18 cellular contexts compared by ENCODE assay signal in the genomic region with DNA sequence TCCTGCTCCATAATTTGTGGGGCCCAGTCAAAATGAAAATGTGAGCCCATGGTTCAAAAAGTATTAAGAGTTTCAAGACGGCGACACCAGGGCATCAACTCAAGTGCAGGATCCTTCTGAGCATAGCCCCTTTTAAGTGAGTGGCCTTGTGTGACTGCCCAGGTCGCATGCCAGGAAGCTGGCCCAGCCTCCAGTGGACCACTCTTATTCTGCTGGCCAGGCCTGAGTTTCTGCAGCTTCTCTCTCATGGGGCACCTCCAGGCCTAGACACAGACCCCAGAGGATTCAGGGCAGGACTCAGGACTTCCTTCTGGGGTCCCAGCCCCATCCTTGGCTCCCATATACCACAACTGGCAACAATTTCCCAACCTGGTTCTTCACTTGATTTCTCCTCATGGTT.
DNase-seq lines count a peak whose midpoint lies in the region; ATAC-seq and TF ChIP-seq lines count a peak whose summit lies in the region.
"Had no signal": no experiment of that assay in that cellular context is flagged by ENCODE, and none has a peak within 500 bp of the region (broad histone marks: within the 10 kb centered on the region; RNA-seq: fewer than 3 reads in every experiment).

No MANE protein-coding gene starts in this region.

- no peak for ATAC-seq in left cardiac atrium
- no peak for ATAC-seq in left lung

- H3K36me3 ChIP-seq in left ventricle myocardium inferior, result no peaks in the 10 kb centered on the region
- no peaks in the 10 kb centered on the region for H3K36me3 ChIP-seq in left lung
- H3K36me3 ChIP-seq: pancreas had no signal

- TF ChIP-seq CTCF in left ventricle myocardium inferior (IDR thresholded peaks at IDR 0.05; ENCODE audit: borderline replicate concordance), result no peak
- no peak for TF ChIP-seq CTCF in left lung (IDR thresholded peaks at IDR 0.05)

- TF ChIP-seq POLR2A in erythroblast (IDR thresholded peaks at IDR 0.05; ENCODE audit: low read length), result no peak

- H3K9me3 ChIP-seq in left ventricle myocardium inferior (replicated peaks) (no peaks in the 10 kb centered on the region), left lung (no peaks in the 10 kb centered on the region)
- H3K9me3 ChIP-seq: pancreas had no signal

- no peak for DNase-seq in left ventricle myocardium inferior
- DNase-seq in left cardiac atrium, result no peak
- peak in 1 of 2 donors; percentile 21 for DNase-seq in left lung
- DNase-seq in erythroblast (lab: John Stamatoyannopoulos, UW), result no peak
- no peak for DNase-seq in KG1 (lab: John Stamatoyannopoulos, UW)
- DNase-seq in NAMALWA (ENCODE audit: low spot score), result no peak
- no peak for DNase-seq in stimulated activated CD4-positive, alpha-beta T cell treated with anti-CD3 and anti-CD28 coated beads, Interleukin-4, amount 100 ng/mL, for 1 hour
- DNase-seq: activated CD4-positive, alpha-beta T cell treated with anti-CD3 and anti-CD28 coated beads for 1 hour; activated naive CD8-positive, alpha-beta T cell treated with anti-CD3 and anti-CD28 coated beads, Interleukin-2, amount 10 ng/mL, durations not matched to agents 7 days and 5 days; caudate nucleus; CD4-positive, CD25-positive, alpha-beta regulatory T cell; foreskin melanocyte; IMR-90; NCI-H1092; NCI-H2227 treated with DMSO at 0.1 percent for 48 hours; pancreas; SIG-M5 had no signal

- intact Hi-C loops in left ventricle myocardium inferior (cut with micrococcal nuclease), result no loop called here
- intact Hi-C loops in left cardiac atrium (cut with DNase I), result loop anchor here (5.0 to 10.0 kb wide), 2 partner anchors 49 to 51 kb away; no protein-coding TSS in a partner anchor
- intact Hi-C loops in left lung (cut with DNase I), result no loop called here

- H3K4me3 ChIP-seq in left ventricle myocardium inferior (no peak overlapping the region), left lung (no peak overlapping the region), skin epidermis (no peak overlapping the region)
- H3K4me3 ChIP-seq: pancreas had no signal

- H3K27ac ChIP-seq in left ventricle myocardium inferior (replicated peaks) (peak overlapping the region; percentile 94), left lung (peak overlapping the region; percentile 64 to 71), skin epidermis (peak overlapping the region in 19 of 21 experiments; percentile 34 to 87 (median 78))

- no peaks in the 10 kb centered on the region for H3K27me3 ChIP-seq in left ventricle myocardium inferior (ENCODE audit: low read depth)
- no peaks in the 10 kb centered on the region for H3K27me3 ChIP-seq in left lung
- H3K27me3 ChIP-seq: pancreas had no signal

- peaks cover 87% of the 10 kb centered on the region for H3K4me1 ChIP-seq in left ventricle myocardium inferior
- peaks cover 11 to 40% of the 10 kb centered on the region in 2 donors for H3K4me1 ChIP-seq in left lung

Comparison
In these comparisons a context has a peak if more than half of its experiments do, and no peak if none do; other contexts are left out.
1. intact Hi-C loops: an anchor here in left cardiac atrium (5.0 to 10.0 kb wide); none called in left ventricle myocardium inferior and left lung.